ENCODE assay signal across 1 cellular context in genomic region chr17:30824356-30825145, GRCh38.
TF ChIP-seq lines count a peak whose summit lies in the region.

A gene with protein sequence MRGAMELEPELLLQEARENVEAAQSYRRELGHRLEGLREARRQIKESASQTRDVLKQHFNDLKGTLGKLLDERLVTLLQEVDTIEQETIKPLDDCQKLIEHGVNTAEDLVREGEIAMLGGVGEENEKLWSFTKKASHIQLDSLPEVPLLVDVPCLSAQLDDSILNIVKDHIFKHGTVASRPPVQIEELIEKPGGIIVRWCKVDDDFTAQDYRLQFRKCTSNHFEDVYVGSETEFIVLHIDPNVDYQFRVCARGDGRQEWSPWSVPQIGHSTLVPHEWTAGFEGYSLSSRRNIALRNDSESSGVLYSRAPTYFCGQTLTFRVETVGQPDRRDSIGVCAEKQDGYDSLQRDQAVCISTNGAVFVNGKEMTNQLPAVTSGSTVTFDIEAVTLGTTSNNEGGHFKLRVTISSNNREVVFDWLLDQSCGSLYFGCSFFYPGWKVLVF (minus strand): TSS chr17:30824692. CDS start chr17:30824651, 41 bp downstream.

TF ChIP-seq in K562, 482 proteins besides CTCF, POLR2A, EP300 and RAD21 (continued from another document and continues in another):
- TF ChIP-seq AFF1 (IDR thresholded peaks at IDR 0.05; ENCODE audit: low read depth in 1 of 2, partially characterized antibody in 2 of 2) (no peak), ARNT (IDR thresholded peaks at IDR 0.05) (no peak; a peak in 1 of 4 replicates), RBM22 (IDR thresholded peaks at IDR 0.05; ENCODE audit: low read depth, low read length, poor library complexity, severe bottlenecking) (no peak), ZEB2 (IDR thresholded peaks at IDR 0.05) (peak; percentile 63; the same call in 1 of the 2 replicates), ZNF707 (CRISPR knock-in tag; conservative IDR thresholded peaks at IDR 0.05) (0 out of 2 replicates have a peak, but pooled peaks have one; percentile 13), BRF2 (IDR thresholded peaks at IDR 0.05; ENCODE audit: borderline replicate concordance, insufficient read depth, insufficient read length) (no peak), ELF4 (CRISPR knock-in tag; IDR thresholded peaks at IDR 0.05) (0 out of 2 replicates have a peak, but pooled peaks have one; percentile 10), EHMT2 (IDR thresholded peaks at IDR 0.05) (no peak), ARID1B (IDR thresholded peaks at IDR 0.05) (peak; percentile 68), RNF2 (IDR thresholded peaks at IDR 0.05) (peak; percentile 61; the same call in 1 of the 2 replicates), SIRT6 (IDR thresholded peaks at IDR 0.05; ENCODE audit: low read depth, low read length) (no peak), CHD4 (IDR thresholded peaks at IDR 0.05; ENCODE audit: insufficient read depth, insufficient replicate concordance, low read depth, low read length, poor library complexity, severe bottlenecking) (no peak), ZBTB9 (CRISPR knock-in tag; IDR thresholded peaks at IDR 0.05) (peak; percentile 67; the same call in 1 of the 2 replicates), SAFB2 (IDR thresholded peaks at IDR 0.05; ENCODE audit: borderline replicate concordance, low read depth, low read length, severe bottlenecking) (no peak), ETV5 (CRISPR knock-in tag; IDR thresholded peaks at IDR 0.05; ENCODE audit: low read depth) (peak; percentile 63; the same call in 1 of the 2 replicates), SPI1 (IDR thresholded peaks at IDR 0.05; ENCODE audit: borderline replicate concordance, low read depth, low read length) (no peak), MIER1 (IDR thresholded peaks at IDR 0.05; ENCODE audit: low read depth) (no peak), ZNF347 (CRISPR knock-in tag; IDR thresholded peaks at IDR 0.05; ENCODE audit: low read depth) (no peak), MED1 (CRISPR knock-in tag; IDR thresholded peaks at IDR 0.05; ENCODE audit: borderline replicate concordance) (no peak), ZNF197 (CRISPR knock-in tag; IDR thresholded peaks at IDR 0.05; ENCODE audit: low read depth) (0 out of 2 replicates have a peak, but pooled peaks have one; percentile 53), DPF2 (IDR thresholded peaks at IDR 0.05) (no peak; the same call in none of the 2 replicates), DEAF1 (CRISPR knock-in tag; IDR thresholded peaks at IDR 0.05) (no peak), FIP1L1 (IDR thresholded peaks at IDR 0.05; ENCODE audit: low read depth, low read length, poor library complexity, severe bottlenecking) (peak; percentile 58), SNIP1 (IDR thresholded peaks at IDR 0.05; ENCODE audit: low read depth) (no peak), CAMTA2 (CRISPR knock-in tag; conservative IDR thresholded peaks at IDR 0.05) (no peak), SMARCE1 (IDR thresholded peaks at IDR 0.05) (peak; percentile 40; the same call in 1 of the 2 replicates), HEY1 (CRISPR knock-in tag; IDR thresholded peaks at IDR 0.05; ENCODE audit: borderline replicate concordance) (no peak), E2F8 (IDR thresholded peaks at IDR 0.05; ENCODE audit: low read depth, partially characterized antibody) (no peak), CREB1 (IDR thresholded peaks at IDR 0.05) (0 out of 2 replicates have a peak, but pooled peaks have one; percentile 15), CREB1 (CRISPR knock-in tag; IDR thresholded peaks at IDR 0.05) (no peak; the same call in 1 of the 2 replicates), ZNF507 (tag; conservative IDR thresholded peaks at IDR 0.05) (no peak), ELF1 (tag; IDR thresholded peaks at IDR 0.05) (peak; percentile 90), PPARD (CRISPR knock-in tag; IDR thresholded peaks at IDR 0.05) (no peak), ZNF57 (CRISPR knock-in tag; IDR thresholded peaks at IDR 0.05) (no peak), ZSCAN32 (CRISPR knock-in tag; IDR thresholded peaks at IDR 0.05) (no peak)
- TF ChIP-seq, protein P1, sequence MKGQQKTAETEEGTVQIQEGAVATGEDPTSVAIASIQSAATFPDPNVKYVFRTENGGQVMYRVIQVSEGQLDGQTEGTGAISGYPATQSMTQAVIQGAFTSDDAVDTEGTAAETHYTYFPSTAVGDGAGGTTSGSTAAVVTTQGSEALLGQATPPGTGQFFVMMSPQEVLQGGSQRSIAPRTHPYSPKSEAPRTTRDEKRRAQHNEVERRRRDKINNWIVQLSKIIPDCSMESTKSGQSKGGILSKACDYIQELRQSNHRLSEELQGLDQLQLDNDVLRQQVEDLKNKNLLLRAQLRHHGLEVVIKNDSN (CRISPR knock-in tag; IDR thresholded peaks at IDR 0.05) = no peak
- TF ChIP-seq, protein P2, sequence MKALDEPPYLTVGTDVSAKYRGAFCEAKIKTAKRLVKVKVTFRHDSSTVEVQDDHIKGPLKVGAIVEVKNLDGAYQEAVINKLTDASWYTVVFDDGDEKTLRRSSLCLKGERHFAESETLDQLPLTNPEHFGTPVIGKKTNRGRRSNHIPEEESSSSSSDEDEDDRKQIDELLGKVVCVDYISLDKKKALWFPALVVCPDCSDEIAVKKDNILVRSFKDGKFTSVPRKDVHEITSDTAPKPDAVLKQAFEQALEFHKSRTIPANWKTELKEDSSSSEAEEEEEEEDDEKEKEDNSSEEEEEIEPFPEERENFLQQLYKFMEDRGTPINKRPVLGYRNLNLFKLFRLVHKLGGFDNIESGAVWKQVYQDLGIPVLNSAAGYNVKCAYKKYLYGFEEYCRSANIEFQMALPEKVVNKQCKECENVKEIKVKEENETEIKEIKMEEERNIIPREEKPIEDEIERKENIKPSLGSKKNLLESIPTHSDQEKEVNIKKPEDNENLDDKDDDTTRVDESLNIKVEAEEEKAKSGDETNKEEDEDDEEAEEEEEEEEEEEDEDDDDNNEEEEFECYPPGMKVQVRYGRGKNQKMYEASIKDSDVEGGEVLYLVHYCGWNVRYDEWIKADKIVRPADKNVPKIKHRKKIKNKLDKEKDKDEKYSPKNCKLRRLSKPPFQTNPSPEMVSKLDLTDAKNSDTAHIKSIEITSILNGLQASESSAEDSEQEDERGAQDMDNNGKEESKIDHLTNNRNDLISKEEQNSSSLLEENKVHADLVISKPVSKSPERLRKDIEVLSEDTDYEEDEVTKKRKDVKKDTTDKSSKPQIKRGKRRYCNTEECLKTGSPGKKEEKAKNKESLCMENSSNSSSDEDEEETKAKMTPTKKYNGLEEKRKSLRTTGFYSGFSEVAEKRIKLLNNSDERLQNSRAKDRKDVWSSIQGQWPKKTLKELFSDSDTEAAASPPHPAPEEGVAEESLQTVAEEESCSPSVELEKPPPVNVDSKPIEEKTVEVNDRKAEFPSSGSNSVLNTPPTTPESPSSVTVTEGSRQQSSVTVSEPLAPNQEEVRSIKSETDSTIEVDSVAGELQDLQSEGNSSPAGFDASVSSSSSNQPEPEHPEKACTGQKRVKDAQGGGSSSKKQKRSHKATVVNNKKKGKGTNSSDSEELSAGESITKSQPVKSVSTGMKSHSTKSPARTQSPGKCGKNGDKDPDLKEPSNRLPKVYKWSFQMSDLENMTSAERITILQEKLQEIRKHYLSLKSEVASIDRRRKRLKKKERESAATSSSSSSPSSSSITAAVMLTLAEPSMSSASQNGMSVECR (CRISPR knock-in tag; IDR thresholded peaks at IDR 0.05) = no peak
- TF ChIP-seq, protein P3, sequence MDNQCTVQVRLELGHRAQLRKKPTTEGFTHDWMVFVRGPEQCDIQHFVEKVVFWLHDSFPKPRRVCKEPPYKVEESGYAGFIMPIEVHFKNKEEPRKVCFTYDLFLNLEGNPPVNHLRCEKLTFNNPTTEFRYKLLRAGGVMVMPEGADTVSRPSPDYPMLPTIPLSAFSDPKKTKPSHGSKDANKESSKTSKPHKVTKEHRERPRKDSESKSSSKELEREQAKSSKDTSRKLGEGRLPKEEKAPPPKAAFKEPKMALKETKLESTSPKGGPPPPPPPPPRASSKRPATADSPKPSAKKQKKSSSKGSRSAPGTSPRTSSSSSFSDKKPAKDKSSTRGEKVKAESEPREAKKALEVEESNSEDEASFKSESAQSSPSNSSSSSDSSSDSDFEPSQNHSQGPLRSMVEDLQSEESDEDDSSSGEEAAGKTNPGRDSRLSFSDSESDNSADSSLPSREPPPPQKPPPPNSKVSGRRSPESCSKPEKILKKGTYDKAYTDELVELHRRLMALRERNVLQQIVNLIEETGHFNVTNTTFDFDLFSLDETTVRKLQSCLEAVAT (IDR thresholded peaks at IDR 0.05) = peak in 1 of 2 experiments; percentile 54; a peak in 2 of 4 replicates
